In genomic region chr4:54094449-54094848, GRCh38 we compare ENCODE assay signal across 21 cellular contexts. TPM values are rescaled to one million over a fixed set of nuclear protein-coding genes. Genes with fewer than 3 reads are reported as not detected.
A peak's percentile ranks its signal among the peaks of the same experiment; 100 is the strongest.
DNase-seq lines count a peak whose midpoint lies in the region; ATAC-seq and TF ChIP-seq lines count a peak whose summit lies in the region.
"Had no signal": no experiment of that assay in that cellular context is flagged by ENCODE, and none has a peak within 500 bp of the region (broad histone marks: within the 10 kb centered on the region; RNA-seq: fewer than 3 reads in every experiment).

No MANE protein-coding gene starts in this region.

- ATAC-seq in GM23338: no peak
- no peak for ATAC-seq in WTC11
- ATAC-seq in upper lobe of right lung: no peak

- H3K9me3 Mint-ChIP-seq in GM23338: no peaks in the 10 kb centered on the region
- H3K9me3 Mint-ChIP-seq in WTC11: no peaks in the 10 kb centered on the region
- no peaks in the 10 kb centered on the region for H3K9me3 Mint-ChIP-seq in neural progenitor cell
- H3K9me3 Mint-ChIP-seq: CD4-positive, alpha-beta T cell; HFFc6 had no signal

- no peak for TF ChIP-seq CTCF in AG10803 (conservative IDR thresholded peaks at IDR 0.05; ENCODE audit: low read length)
- no peak for TF ChIP-seq CTCF in GM23338 (conservative IDR thresholded peaks at IDR 0.05; ENCODE audit: low read depth in 2 of 2)
- TF ChIP-seq CTCF in WTC11 (IDR thresholded peaks at IDR 0.05): no peak
- no peak for TF ChIP-seq CTCF in neural progenitor cell (IDR thresholded peaks at IDR 0.05)
- no peak for TF ChIP-seq CTCF in upper lobe of right lung (IDR thresholded peaks at IDR 0.05)
- TF ChIP-seq CTCF in GM13977 (IDR thresholded peaks at IDR 0.05; ENCODE audit: extremely low read depth, insufficient read depth, missing control alignments): no peak

- H4K20me1 ChIP-seq in GM23338 (replicated peaks; ENCODE audit: insufficient read depth): peaks cover 7% of the 10 kb centered on the region; the same call in 1 of the 2 replicates
- H4K20me1 ChIP-seq in neural progenitor cell (ENCODE audit: low read depth): peaks cover 71% of the 10 kb centered on the region

- H3F3A ChIP-seq in GM23338 (replicated peaks; ENCODE audit: low read depth): peaks cover 42% of the 10 kb centered on the region
- peaks cover 42% of the 10 kb centered on the region for H3F3A ChIP-seq in neural progenitor cell (ENCODE audit: low read depth)

- H3K27me3 Mint-ChIP-seq in GM23338 (ENCODE audit: insufficient read depth, low read depth, poor library complexity) (peaks cover 94% of the 10 kb centered on the region), WTC11 (ENCODE audit: low read depth) (peaks cover 97% of the 10 kb centered on the region), neural progenitor cell (ENCODE audit: insufficient read depth, low read depth) (peaks cover 82% of the 10 kb centered on the region)

- H3K27ac Mint-ChIP-seq in GM23338: no peak overlapping the region
- H3K27ac Mint-ChIP-seq in WTC11: no peak overlapping the region
- no peak overlapping the region for H3K27ac Mint-ChIP-seq in neural progenitor cell
- H3K27ac Mint-ChIP-seq: CD4-positive, alpha-beta T cell; HFFc6 had no signal

- H3K36me3 Mint-ChIP-seq in GM23338 (ENCODE audit: low read depth) (no peaks in the 10 kb centered on the region), WTC11 (no peaks in the 10 kb centered on the region), neural progenitor cell (no peaks in the 10 kb centered on the region)

- H3K9me2 ChIP-seq in GM23338 (ENCODE audit: insufficient read depth): no peaks in the 10 kb centered on the region

- H3K79me2 ChIP-seq in GM23338 (replicated peaks; ENCODE audit: insufficient read depth) (no peaks in the 10 kb centered on the region), neural progenitor cell (ENCODE audit: low read depth) (no peaks in the 10 kb centered on the region)

- H3K4me3 ChIP-seq in AG10803 (ENCODE audit: low read length): no peak overlapping the region
- peak overlapping the region; percentile 68 for H3K4me3 ChIP-seq in GM23338
- no peak overlapping the region for H3K4me3 ChIP-seq in neural progenitor cell
- no peak overlapping the region for H3K4me3 ChIP-seq in upper lobe of right lung
- H3K4me3 ChIP-seq: SJCRH30 had no signal

- CTCF ChIA-PET in WTC11 (lab: Charles Lee): interaction anchor here (1.0 to 1.6 kb wide), 4 partner anchors 13 to 165 kb away, joined by 3 to 9 read pairs (median 4); no protein-coding TSS in a partner anchor

- no peak overlapping the region for H3K9ac ChIP-seq in neural progenitor cell

- POLR2A ChIA-PET in WTC11 (lab: Charles Lee): interaction anchor here (1.3 kb wide), 1 partner anchor 164 kb away, joined by 3 read pairs; no protein-coding TSS in a partner anchor

- in situ Hi-C loops in GM13977 (cut with MboI; ENCODE audit: low pct_unique_long_range_greater_than_20kb, low sequenced_read_pairs, unreplicated experiment): no loop called here

- H3K27me3 ChIP-seq in GM23338 (ENCODE audit: insufficient read depth) (peaks cover 100% of the 10 kb centered on the region), neural progenitor cell (peaks cover 100% of the 10 kb centered on the region), upper lobe of right lung (peaks cover 88% of the 10 kb centered on the region)

- H3K4me1 Mint-ChIP-seq in GM23338 (peaks cover 75% of the 10 kb centered on the region), WTC11 (peaks cover 80% of the 10 kb centered on the region), neural progenitor cell (peaks cover 57% of the 10 kb centered on the region)

- peaks cover 73% of the 10 kb centered on the region for H3K4me1 ChIP-seq in GM23338 (ENCODE audit: insufficient read depth)
- H3K4me1 ChIP-seq in neural progenitor cell: peaks cover 42% of the 10 kb centered on the region
- H3K4me1 ChIP-seq in upper lobe of right lung: peaks cover 16% of the 10 kb centered on the region

- H3K36me3 ChIP-seq in GM23338 (ENCODE audit: insufficient read depth): no peaks in the 10 kb centered on the region
- no peaks in the 10 kb centered on the region for H3K36me3 ChIP-seq in neural progenitor cell
- no peaks in the 10 kb centered on the region for H3K36me3 ChIP-seq in upper lobe of right lung
- H3K36me3 ChIP-seq: SJCRH30 had no signal

- no peak overlapping the region for H3K27ac ChIP-seq in GM23338 (ENCODE audit: low read depth)
- H3K27ac ChIP-seq in neural progenitor cell: no peak overlapping the region
- no peak overlapping the region for H3K27ac ChIP-seq in upper lobe of right lung
- H3K27ac ChIP-seq: SJCRH30 had no signal

- H3K4me3 Mint-ChIP-seq in GM23338 (peak overlapping the region; percentile 66), WTC11 (peak overlapping the region; percentile 63), neural progenitor cell (peak overlapping the region; percentile 32)
- H3K4me3 Mint-ChIP-seq: HFFc6 had no signal

- intact Hi-C loops in upper lobe of right lung (cut with DNase I): no loop called here

- DNase-seq in AG10803 (ENCODE audit: low read depth): peak; percentile 29
- DNase-seq in GM23338 (ENCODE audit: low spot score): peak; percentile 29
- no peak for DNase-seq in WTC11 (ENCODE audit: low spot score)
- peak; percentile 4 for DNase-seq in neural progenitor cell (ENCODE audit: low spot score)
- no peak for DNase-seq in upper lobe of right lung
- DNase-seq in DMS 273 treated with DMSO at 0.1 percent for 48 hours (lab: John Stamatoyannopoulos, UW): no peak
- DNase-seq in GM13977 (ENCODE audit: low spot score): no peak
- DNase-seq: COR-L47, DND-41, HFFc6, KG1, NCI-H1092 treated with DMSO at 0.1 percent for 48 hours, NCI-H1436 treated with DMSO at 0.1 percent for 48 hours, NCI-H2081 treated with DMSO at 0.1 percent for 48 hours, NCI-H2171 treated with DMSO at 0.1 percent for 48 hours, NCI-H524 treated with DMSO at 0.1 percent for 48 hours, OCI-M1, SJCRH30 had no signal

- H2AFZ ChIP-seq in GM23338 (no peak overlapping the region), neural progenitor cell (replicated peaks) (no peak overlapping the region)

- H3K4me2 ChIP-seq in GM23338: peak overlapping the region; percentile 93
- H3K4me2 ChIP-seq in neural progenitor cell: peak overlapping the region; percentile 62

- H3K9me3 ChIP-seq in neural progenitor cell (ENCODE audit: low read depth) (no peaks in the 10 kb centered on the region), upper lobe of right lung (no peaks in the 10 kb centered on the region)
- H3K9me3 ChIP-seq: SJCRH30 had no signal

TF ChIP-seq in GM23338, 12 proteins besides CTCF, POLR2A, EP300 and RAD21:
- TF ChIP-seq EZH2 (IDR thresholded peaks at IDR 0.05; ENCODE audit: low read depth, unreplicated experiment) (peak; percentile 41), ZNF114 (CRISPR knock-in tag; IDR thresholded peaks at IDR 0.05) (no peak)

TF ChIP-seq in WTC11, 78 proteins besides CTCF, POLR2A, EP300 and RAD21 (continues in another document):
- no peak for TF ChIP-seq FOXJ3 (CRISPR knock-in tag; IDR thresholded peaks at IDR 0.05; ENCODE audit: borderline replicate concordance)
- TF ChIP-seq, protein P1, sequence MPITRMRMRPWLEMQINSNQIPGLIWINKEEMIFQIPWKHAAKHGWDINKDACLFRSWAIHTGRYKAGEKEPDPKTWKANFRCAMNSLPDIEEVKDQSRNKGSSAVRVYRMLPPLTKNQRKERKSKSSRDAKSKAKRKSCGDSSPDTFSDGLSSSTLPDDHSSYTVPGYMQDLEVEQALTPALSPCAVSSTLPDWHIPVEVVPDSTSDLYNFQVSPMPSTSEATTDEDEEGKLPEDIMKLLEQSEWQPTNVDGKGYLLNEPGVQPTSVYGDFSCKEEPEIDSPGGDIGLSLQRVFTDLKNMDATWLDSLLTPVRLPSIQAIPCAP (CRISPR knock-in tag; IDR thresholded peaks at IDR 0.05): no peak
- no peak for TF ChIP-seq ZNF121 (CRISPR knock-in tag; IDR thresholded peaks at IDR 0.05)
- no peak for TF ChIP-seq IRF2 (CRISPR knock-in tag; IDR thresholded peaks at IDR 0.05; ENCODE audit: borderline replicate concordance, low read depth)
- TF ChIP-seq RELA (CRISPR knock-in tag; IDR thresholded peaks at IDR 0.05; ENCODE audit: borderline replicate concordance): no peak
- TF ChIP-seq AR (CRISPR knock-in tag; IDR thresholded peaks at IDR 0.05): no peak
- TF ChIP-seq ZNF138 (CRISPR knock-in tag; conservative IDR thresholded peaks at IDR 0.05): no peak
- no peak for TF ChIP-seq ZNF219 (CRISPR knock-in tag; IDR thresholded peaks at IDR 0.05; ENCODE audit: borderline replicate concordance)
- no peak for TF ChIP-seq JUN (CRISPR knock-in tag; IDR thresholded peaks at IDR 0.05)
- TF ChIP-seq ELF4 (CRISPR knock-in tag; IDR thresholded peaks at IDR 0.05; ENCODE audit: low read depth): no peak

RNA-seq across cellular contexts. Expression of gene GSX2, which starts 5.5 kb away (rescaled TPM):
- total RNA-seq in GM23338 (2014; rRNA removed; shearing (Covaris generic)): not detected in 2 replicates
- polyA plus RNA-seq in GM23338 (2016; fragmentation: Nextera tagmentation; extraction: Ambion mirVana): 0.34 TPM in 1 of 2 replicates, not detected in the other
- total RNA-seq in WTC11 (2021) (not detected in 3 replicates), neural progenitor cell (ENCODE audit: low replicate concordance) (0.59 TPM in 1 of 2 replicates, not detected in the other), upper lobe of right lung (not detected)
- total RNA-seq: A673; CD4-positive, alpha-beta T cell; HFFc6 had no signal
- polyA plus RNA-seq: BJ had no signal

RNA-seq across cellular contexts. Expression of gene CHIC2, which starts 30.0 kb away (rescaled TPM):
- total RNA-seq in GM23338 (2014; rRNA removed; shearing (Covaris generic)): 18.3 and 21.1 TPM in 2 replicates
- 17.2 and 24.3 TPM in 2 replicates for polyA plus RNA-seq in GM23338 (2016; fragmentation: Nextera tagmentation; extraction: Ambion mirVana)
- 6.9 to 11.0 TPM (median 8.4 TPM) in 3 replicates for total RNA-seq in WTC11 (2021)
- 12.8 and 16.9 TPM in 2 replicates for total RNA-seq in neural progenitor cell (ENCODE audit: low replicate concordance)
- total RNA-seq in upper lobe of right lung: 28.7 TPM

Comparison
In these comparisons a context has a peak if more than half of its experiments do, and no peak if none do; other contexts are left out.
1. DNase-seq: peak in AG10803 (single experiment), GM23338 (single experiment) and neural progenitor cell (single experiment); none in WTC11 (single experiment), upper lobe of right lung (single experiment), DMS 273 treated with DMSO at 0.1 percent for 48 hours (single experiment) and GM13977 (single experiment).
2. Peak in every context shown above with its lines, with median percentiles within 50 percentile points of each other: H3K4me3 Mint-ChIP-seq.